ENCODE assay signal across 2 cellular contexts in genomic region chr2:200847939-200848338, GRCh38.
TF ChIP-seq lines count a peak whose summit lies in the region.

No MANE protein-coding gene starts in this region.

TF ChIP-seq in K562, 482 proteins besides CTCF, POLR2A, EP300 and RAD21:
- no peak for TF ChIP-seq POLR2AphosphoS5 (IDR thresholded peaks at IDR 0.05; ENCODE audit: control insufficient read depth, insufficient read depth, low read depth, low read length)
- TF ChIP-seq ZNF274 (IDR thresholded peaks at IDR 0.05; ENCODE audit: borderline replicate concordance, low read depth, low read length), result no peak
- TF ChIP-seq KLF6 (CRISPR knock-in tag; IDR thresholded peaks at IDR 0.05; ENCODE audit: borderline replicate concordance), result no peak
- no peak for TF ChIP-seq SAP30 (IDR thresholded peaks at IDR 0.05; ENCODE audit: borderline replicate concordance, insufficient read depth, low read depth, low read length, poor library complexity, severe bottlenecking)
- peak; percentile 78 for TF ChIP-seq ZNF512 (tag; IDR thresholded peaks at IDR 0.05)
- TF ChIP-seq ZNF695 (CRISPR knock-in tag; IDR thresholded peaks at IDR 0.05), result no peak
TF ChIP-seq in K562: peak in this region for 1.

TF ChIP-seq in GM12891, 5 proteins besides CTCF, POLR2A, EP300 and RAD21:
- TF ChIP-seq POU2F2 (IDR thresholded peaks at IDR 0.05; ENCODE audit: low read depth, low read length) (no peak), PAX5 (IDR thresholded peaks at IDR 0.05; ENCODE audit: insufficient read depth, low read length, severe bottlenecking) (no peak), POLR2AphosphoS5 (IDR thresholded peaks at IDR 0.05; ENCODE audit: low read depth, low read length) (no peak), TAF1 (IDR thresholded peaks at IDR 0.05; ENCODE audit: low read depth, low read length) (no peak), SPI1 (IDR thresholded peaks at IDR 0.05; ENCODE audit: low read depth, low read length) (no peak)
